1 cellular context compared by ENCODE assay signal in the genomic region with DNA sequence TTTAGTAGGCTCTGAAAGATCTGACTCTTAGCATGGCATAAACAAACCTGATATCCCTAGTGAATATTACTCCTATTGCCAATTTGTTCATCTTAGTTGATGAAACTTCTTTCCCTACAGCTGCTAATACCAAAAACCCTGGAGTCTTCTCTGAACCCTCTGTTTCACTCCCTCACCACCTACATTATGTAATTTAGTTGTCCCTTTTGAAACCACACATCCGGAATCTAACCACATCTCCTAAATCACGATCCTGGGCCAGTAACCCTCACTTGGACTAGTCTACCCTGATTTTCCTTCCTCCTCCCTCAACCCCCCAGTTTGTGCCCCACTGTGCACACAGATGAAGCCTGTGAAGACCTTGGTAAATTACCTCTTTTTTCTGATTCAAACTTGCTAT.
TF ChIP-seq lines count a peak whose summit lies in the region.

No MANE protein-coding gene starts in this region.

TF ChIP-seq in endothelial cell of umbilical vein, 7 proteins besides CTCF, POLR2A, EP300 and RAD21:
- TF ChIP-seq MYC (IDR thresholded peaks at IDR 0.05; ENCODE audit: low read depth, low read length), result no peak
- TF ChIP-seq GATA2 (IDR thresholded peaks at IDR 0.05; ENCODE audit: insufficient read depth, insufficient read length, low read depth, low read length), result no peak
- no peak for TF ChIP-seq EZH2 (IDR thresholded peaks at IDR 0.05; ENCODE audit: borderline replicate concordance, low read depth, low read length, severe bottlenecking)
- TF ChIP-seq JUN (IDR thresholded peaks at IDR 0.05; ENCODE audit: borderline replicate concordance, insufficient read depth, insufficient read length, low read depth), result no peak
- TF ChIP-seq POLR2AphosphoS5 (IDR thresholded peaks at IDR 0.05; ENCODE audit: insufficient read depth, low read depth, low read length), result no peak
- no peak for TF ChIP-seq FOS (IDR thresholded peaks at IDR 0.05; ENCODE audit: borderline replicate concordance, insufficient read depth, low read length)
- TF ChIP-seq, protein P1, sequence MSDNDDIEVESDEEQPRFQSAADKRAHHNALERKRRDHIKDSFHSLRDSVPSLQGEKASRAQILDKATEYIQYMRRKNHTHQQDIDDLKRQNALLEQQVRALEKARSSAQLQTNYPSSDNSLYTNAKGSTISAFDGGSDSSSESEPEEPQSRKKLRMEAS (IDR thresholded peaks at IDR 0.05; ENCODE audit: insufficient read depth, insufficient read length), result no peak
